22 cellular contexts compared by ENCODE assay signal in the genomic region with DNA sequence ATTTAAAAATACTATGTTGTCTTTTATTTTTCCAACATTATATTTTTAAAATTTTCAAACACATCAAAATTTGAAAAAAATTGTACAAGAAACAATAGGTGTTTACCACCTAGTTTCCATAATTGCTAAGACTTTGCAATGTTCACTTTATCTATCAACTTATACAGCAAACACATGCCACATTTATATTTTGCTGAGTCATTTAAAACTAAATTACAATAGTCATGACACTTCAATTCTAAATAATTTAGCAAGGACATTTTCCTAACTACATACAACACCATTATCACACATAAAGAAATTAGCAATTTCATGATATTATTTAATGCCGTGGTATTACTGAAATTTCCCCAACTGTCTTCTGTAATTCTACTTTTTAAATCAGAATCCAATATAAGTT.
"Had no signal": no experiment of that assay in that cellular context is flagged by ENCODE, and none has a peak within 500 bp of the region (broad histone marks: within the 10 kb centered on the region; RNA-seq: fewer than 3 reads in every experiment).

No MANE protein-coding gene starts in this region.

- DNase-seq: colonic mucosa; dermis blood vessel endothelial cell; dorsolateral prefrontal cortex; effector CD4-positive, alpha-beta T cell; effector memory CD4-positive, alpha-beta T cell; foreskin keratinocyte; gastrocnemius medialis; glutamatergic neuron; head of caudate nucleus; heart right ventricle; hippocampal formation; left cardiac atrium; left lung; left ventricle myocardium superior; lower lobe of right lung; mesenchymal stem cell; mucosa of descending colon; naive B cell had no signal

- H3K27ac ChIP-seq: colonic mucosa, dorsolateral prefrontal cortex, esophagus muscularis mucosa, foreskin keratinocyte, gastrocnemius medialis, heart right ventricle, left lung, lower lobe of right lung had no signal

- H3K4me1 ChIP-seq: colonic mucosa, esophagus muscularis mucosa, foreskin keratinocyte, gastrocnemius medialis, heart right ventricle, left lung, lower lobe of right lung had no signal

- ATAC-seq: foreskin keratinocyte, gastrocnemius medialis, heart right ventricle, left cardiac atrium, left lung, left ventricle myocardium superior, lower lobe of right lung, mucosa of descending colon had no signal

- H3K27me3 ChIP-seq: colonic mucosa, esophagus muscularis mucosa, foreskin keratinocyte, gastrocnemius medialis, heart right ventricle, left lung had no signal

- H3K36me3 ChIP-seq: colonic mucosa, esophagus muscularis mucosa, gastrocnemius medialis, heart right ventricle, left lung, lower lobe of right lung had no signal

- FAIRE-seq: endothelial cell of umbilical vein, islet of Langerhans, keratinocyte had no signal

- H3K4me3 ChIP-seq: colonic mucosa, dorsolateral prefrontal cortex, esophagus muscularis mucosa, gastrocnemius medialis, heart right ventricle, left lung, lower lobe of right lung, mucosa of descending colon had no signal

- H3K9me3 ChIP-seq: colonic mucosa, esophagus muscularis mucosa, gastrocnemius medialis, heart right ventricle, left lung, lower lobe of right lung, mucosa of descending colon had no signal
